20 cellular contexts compared by ENCODE assay signal in the genomic region with DNA sequence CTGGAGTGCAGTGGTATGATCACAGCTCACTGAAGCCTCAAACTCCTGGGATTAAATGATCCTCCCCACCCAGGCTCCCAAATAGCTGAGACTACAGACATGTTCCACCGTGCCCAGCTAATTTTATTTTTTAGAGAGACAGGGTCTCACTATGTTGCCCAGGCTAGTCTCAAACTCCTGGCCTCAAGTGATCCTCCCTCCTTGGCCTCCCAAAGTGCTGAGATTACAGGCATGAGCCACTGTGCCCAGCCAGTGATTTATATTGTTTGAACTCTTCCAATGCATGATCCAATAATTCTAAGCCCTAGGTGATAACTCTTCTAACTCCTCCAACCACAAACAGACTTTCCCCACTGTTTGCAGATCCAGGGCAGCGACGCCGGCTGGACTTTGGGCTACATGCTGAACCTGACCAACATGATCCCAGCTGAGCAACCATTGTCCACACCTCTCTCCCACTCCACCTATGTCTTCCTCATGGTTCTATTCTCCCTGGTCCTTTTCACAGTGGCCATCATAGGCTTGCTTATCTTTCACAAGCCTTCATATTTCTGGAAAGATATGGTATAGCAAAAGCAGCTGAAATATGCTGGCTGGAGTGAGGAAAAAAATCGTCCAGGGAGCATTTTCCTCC. TPM values are rescaled to one million over a fixed set of nuclear protein-coding genes. Genes with fewer than 3 reads are reported as not detected.
DNase-seq lines count a peak whose midpoint lies in the region; ATAC-seq, FAIRE-seq and TF ChIP-seq lines count a peak whose summit lies in the region.
"Had no signal": no experiment of that assay in that cellular context is flagged by ENCODE, and none has a peak within 500 bp of the region (broad histone marks: within the 10 kb centered on the region; RNA-seq: fewer than 3 reads in every experiment).

No MANE protein-coding gene starts in this region.

- H3K4me1 Mint-ChIP-seq in natural killer cell treated with Interleukin-12 subunit alpha and Interleukin-12 subunit beta and Interleukin-15 and Interleukin-18, amount 100 ng/mL, for 72 hours (ENCODE audit: low read depth in 2 of 2) = peaks cover 29 to 33% of the 10 kb centered on the region in 2 donors
- peaks cover 6 to 7% of the 10 kb centered on the region in 2 donors for H3K4me1 Mint-ChIP-seq in natural killer cell
- peaks cover 13 to 28% (median 19%) of the 10 kb centered on the region in 3 donors for H3K4me1 Mint-ChIP-seq in naive B cell

- H3K36me3 Mint-ChIP-seq in natural killer cell treated with Interleukin-12 subunit alpha and Interleukin-12 subunit beta and Interleukin-15 and Interleukin-18, amount 100 ng/mL, for 72 hours = peaks cover 6% of the 10 kb centered on the region
- H3K36me3 Mint-ChIP-seq in natural killer cell (no peaks in the 10 kb centered on the region), naive B cell (peaks cover 15% of the 10 kb centered on the region in 2 donors)

- no peaks in the 10 kb centered on the region for H3K27me3 Mint-ChIP-seq in natural killer cell treated with Interleukin-12 subunit alpha and Interleukin-12 subunit beta and Interleukin-15 and Interleukin-18, amount 100 ng/mL, for 72 hours
- no peaks in the 10 kb centered on the region for H3K27me3 Mint-ChIP-seq in natural killer cell (ENCODE audit: low read depth in 2 of 2)
- H3K27me3 Mint-ChIP-seq in naive B cell = no peaks in the 10 kb centered on the region
- H3K27me3 Mint-ChIP-seq: activated T-cell treated with anti-CD3 and anti-CD28 coated beads, Interleukin-2, amount 50 U/mL, for 24 hours had no signal

- no peak overlapping the region for H3K9ac ChIP-seq in colonic mucosa (ENCODE audit: low read depth in 2 of 2, low read length in 2 of 2)

- no peak for DNase-seq in natural killer cell treated with Interleukin-12 subunit alpha and Interleukin-12 subunit beta and Interleukin-15 and Interleukin-18, amount 100 ng/mL, for 72 hours (ENCODE audit: low spot score)
- DNase-seq in natural killer cell (no peak), colonic mucosa (peak; percentile 55), naive B cell (no peak), NCI-H2196 treated with DMSO at 0.1 percent for 48 hours (lab: John Stamatoyannopoulos, UW; ENCODE audit: unreplicated experiment) (no peak), hippocampal formation (lab: John Stamatoyannopoulos, UW) (no peak), urothelium cell line (ENCODE audit: low spot score) (no peak)
- no peak for DNase-seq in activated naive CD4-positive, alpha-beta T cell treated with Interleukin-2 at 50 U/mL for 16 hours
- DNase-seq: activated T-cell treated with anti-CD3 and anti-CD28 coated beads, Interleukin-2, amount 50 U/mL, for 24 hours; right lobe of liver; stimulated activated CD4-positive, alpha-beta T cell treated with anti-CD3 and anti-CD28 coated beads, Interleukin-12 subunit alpha, Interleukin-12 subunit beta, amount 100 ng/mL, for 4 hours; T-helper 9 cell had no signal

- H3K4me3 Mint-ChIP-seq in natural killer cell treated with Interleukin-12 subunit alpha and Interleukin-12 subunit beta and Interleukin-15 and Interleukin-18, amount 100 ng/mL, for 72 hours = peak overlapping the region; percentile 19
- no peak overlapping the region for H3K4me3 Mint-ChIP-seq in natural killer cell
- peak overlapping the region in 2 of 8 donors; percentile 18 to 21 for H3K4me3 Mint-ChIP-seq in naive B cell
- H3K4me3 Mint-ChIP-seq: activated naive CD4-positive, alpha-beta T cell treated with anti-CD3 and anti-CD28 coated beads for 36 hours; activated T-cell treated with anti-CD3 and anti-CD28 coated beads, Interleukin-2, amount 50 U/mL, for 24 hours; CD8-positive, alpha-beta T cell had no signal

- H3K27me3 ChIP-seq in colonic mucosa = no peaks in the 10 kb centered on the region
- H3K27me3 ChIP-seq: breast epithelium, gastroesophageal sphincter, right lobe of liver had no signal

- no peaks in the 10 kb centered on the region for H3K9me3 Mint-ChIP-seq in natural killer cell treated with Interleukin-12 subunit alpha and Interleukin-12 subunit beta and Interleukin-15 and Interleukin-18, amount 100 ng/mL, for 72 hours
- H3K9me3 Mint-ChIP-seq in natural killer cell (no peaks in the 10 kb centered on the region), naive B cell (no peaks in the 10 kb centered on the region)
- H3K9me3 Mint-ChIP-seq: activated naive CD4-positive, alpha-beta T cell treated with anti-CD3 and anti-CD28 coated beads for 36 hours; activated T-cell treated with anti-CD3 and anti-CD28 coated beads, Interleukin-2, amount 50 U/mL, for 24 hours; CD8-positive, alpha-beta T cell had no signal

- no peak overlapping the region for H3K4me3 ChIP-seq in colonic mucosa
- H3K4me3 ChIP-seq: breast epithelium, gastroesophageal sphincter, GM23248, prostate gland, right lobe of liver had no signal

- H3K27ac Mint-ChIP-seq in natural killer cell treated with Interleukin-12 subunit alpha and Interleukin-12 subunit beta and Interleukin-15 and Interleukin-18, amount 100 ng/mL, for 72 hours = peak overlapping the region; percentile 12 to 79
- H3K27ac Mint-ChIP-seq in natural killer cell (peak overlapping the region in 1 of 2 donors; percentile 78), naive B cell (peak overlapping the region in 5 of 6 donors; percentile 10 to 83 (median 80))
- H3K27ac Mint-ChIP-seq: activated naive CD4-positive, alpha-beta T cell treated with anti-CD3 and anti-CD28 coated beads for 36 hours; CD8-positive, alpha-beta T cell had no signal

- ATAC-seq in natural killer cell treated with Interleukin-12 subunit alpha and Interleukin-12 subunit beta and Interleukin-15 and Interleukin-18, amount 100 ng/mL, for 72 hours = no peak
- ATAC-seq in natural killer cell (no peak), naive B cell (ENCODE audit: low read depth in 2 of 2) (no peak)

- no peak for FAIRE-seq in urothelium cell line (lab: Jason Lieb, UNC)

- intact Hi-C loops in natural killer cell (cut with micrococcal nuclease) (loop anchor here (1.0 to 5.0 kb wide), 2 partner anchors 172 to 434 kb away; no protein-coding TSS in a partner anchor), colonic mucosa (cut with DNase I) (no loop called here)

- no peaks in the 10 kb centered on the region for H3K4me1 ChIP-seq in colonic mucosa
- H3K4me1 ChIP-seq: breast epithelium, prostate gland, right lobe of liver had no signal

- no peaks in the 10 kb centered on the region for H3K9me3 ChIP-seq in colonic mucosa
- H3K9me3 ChIP-seq: breast epithelium, gastroesophageal sphincter, prostate gland, right lobe of liver had no signal

- TF ChIP-seq CTCF in natural killer cell (IDR thresholded peaks at IDR 0.05) = no peak
- TF ChIP-seq CTCF in colonic mucosa (IDR thresholded peaks at IDR 0.05) = no peak

- no peaks in the 10 kb centered on the region for H3K36me3 ChIP-seq in colonic mucosa
- H3K36me3 ChIP-seq: breast epithelium, prostate gland, right lobe of liver had no signal

- H3K27ac ChIP-seq in colonic mucosa = peak overlapping the region; percentile 29
- H3K27ac ChIP-seq: prostate gland, right lobe of liver, VCaP had no signal

RNA-seq across cellular contexts. Expression of a gene that starts 41.8 kb away (rescaled TPM):
- 1 to 10 TPM in 1 of 2 donors, under 1 TPM in 1; 0.57 to 1.2 TPM for total RNA-seq in natural killer cell treated with Interleukin-12 subunit alpha and Interleukin-12 subunit beta and Interleukin-15 and Interleukin-18, amount 100 ng/mL, for 72 hours
- under 1 TPM in 2 of 3 donors, not detected in 1; 0.14 to 0.68 TPM for total RNA-seq in natural killer cell
- total RNA-seq in colonic mucosa = under 1 TPM; 0.15 to 0.48 TPM
- polyA plus RNA-seq in naive B cell (ENCODE audit: low read depth in 6 of 6) = under 1 TPM in 3 of 6 donors, not detected in 3; 0.20 to 0.37 (median 0.22) TPM
- total RNA-seq: A673; activated naive CD4-positive, alpha-beta T cell treated with anti-CD3 and anti-CD28 coated beads for 36 hours; CD8-positive, alpha-beta T cell; GM23248 had no signal
